1 cellular context compared by ENCODE assay signal in the genomic region with DNA sequence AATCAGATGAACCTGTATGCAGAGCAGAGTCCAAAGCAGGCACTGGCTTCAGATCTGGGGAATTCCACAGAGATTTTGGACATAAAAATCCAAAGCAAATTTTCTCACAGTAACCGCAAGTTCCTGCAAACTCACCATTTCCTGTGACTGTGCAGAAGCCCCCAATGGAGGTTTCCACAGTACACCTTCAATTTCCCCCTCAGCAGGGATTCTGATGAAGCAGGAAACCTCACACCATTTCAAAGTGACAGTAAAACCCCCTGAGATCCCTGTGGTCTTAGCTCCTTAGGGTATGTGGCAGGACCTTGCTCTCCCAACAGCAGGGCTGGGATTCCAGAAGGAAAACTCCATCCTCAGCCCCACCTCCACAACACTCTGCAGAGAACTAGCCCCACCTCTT.
TF ChIP-seq lines count a peak whose summit lies in the region.

No MANE protein-coding gene starts in this region.

TF ChIP-seq in GM23338, 12 proteins besides CTCF, POLR2A, EP300 and RAD21 (continued from another document):
- TF ChIP-seq, protein P1, sequence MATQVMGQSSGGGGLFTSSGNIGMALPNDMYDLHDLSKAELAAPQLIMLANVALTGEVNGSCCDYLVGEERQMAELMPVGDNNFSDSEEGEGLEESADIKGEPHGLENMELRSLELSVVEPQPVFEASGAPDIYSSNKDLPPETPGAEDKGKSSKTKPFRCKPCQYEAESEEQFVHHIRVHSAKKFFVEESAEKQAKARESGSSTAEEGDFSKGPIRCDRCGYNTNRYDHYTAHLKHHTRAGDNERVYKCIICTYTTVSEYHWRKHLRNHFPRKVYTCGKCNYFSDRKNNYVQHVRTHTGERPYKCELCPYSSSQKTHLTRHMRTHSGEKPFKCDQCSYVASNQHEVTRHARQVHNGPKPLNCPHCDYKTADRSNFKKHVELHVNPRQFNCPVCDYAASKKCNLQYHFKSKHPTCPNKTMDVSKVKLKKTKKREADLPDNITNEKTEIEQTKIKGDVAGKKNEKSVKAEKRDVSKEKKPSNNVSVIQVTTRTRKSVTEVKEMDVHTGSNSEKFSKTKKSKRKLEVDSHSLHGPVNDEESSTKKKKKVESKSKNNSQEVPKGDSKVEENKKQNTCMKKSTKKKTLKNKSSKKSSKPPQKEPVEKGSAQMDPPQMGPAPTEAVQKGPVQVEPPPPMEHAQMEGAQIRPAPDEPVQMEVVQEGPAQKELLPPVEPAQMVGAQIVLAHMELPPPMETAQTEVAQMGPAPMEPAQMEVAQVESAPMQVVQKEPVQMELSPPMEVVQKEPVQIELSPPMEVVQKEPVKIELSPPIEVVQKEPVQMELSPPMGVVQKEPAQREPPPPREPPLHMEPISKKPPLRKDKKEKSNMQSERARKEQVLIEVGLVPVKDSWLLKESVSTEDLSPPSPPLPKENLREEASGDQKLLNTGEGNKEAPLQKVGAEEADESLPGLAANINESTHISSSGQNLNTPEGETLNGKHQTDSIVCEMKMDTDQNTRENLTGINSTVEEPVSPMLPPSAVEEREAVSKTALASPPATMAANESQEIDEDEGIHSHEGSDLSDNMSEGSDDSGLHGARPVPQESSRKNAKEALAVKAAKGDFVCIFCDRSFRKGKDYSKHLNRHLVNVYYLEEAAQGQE (IDR thresholded peaks at IDR 0.05; ENCODE audit: unreplicated experiment): no peak
- no peak for TF ChIP-seq POLR2AphosphoS5 (IDR thresholded peaks at IDR 0.05; ENCODE audit: low read depth)
- TF ChIP-seq ZNF114 (CRISPR knock-in tag; IDR thresholded peaks at IDR 0.05): no peak
- TF ChIP-seq, protein P2, sequence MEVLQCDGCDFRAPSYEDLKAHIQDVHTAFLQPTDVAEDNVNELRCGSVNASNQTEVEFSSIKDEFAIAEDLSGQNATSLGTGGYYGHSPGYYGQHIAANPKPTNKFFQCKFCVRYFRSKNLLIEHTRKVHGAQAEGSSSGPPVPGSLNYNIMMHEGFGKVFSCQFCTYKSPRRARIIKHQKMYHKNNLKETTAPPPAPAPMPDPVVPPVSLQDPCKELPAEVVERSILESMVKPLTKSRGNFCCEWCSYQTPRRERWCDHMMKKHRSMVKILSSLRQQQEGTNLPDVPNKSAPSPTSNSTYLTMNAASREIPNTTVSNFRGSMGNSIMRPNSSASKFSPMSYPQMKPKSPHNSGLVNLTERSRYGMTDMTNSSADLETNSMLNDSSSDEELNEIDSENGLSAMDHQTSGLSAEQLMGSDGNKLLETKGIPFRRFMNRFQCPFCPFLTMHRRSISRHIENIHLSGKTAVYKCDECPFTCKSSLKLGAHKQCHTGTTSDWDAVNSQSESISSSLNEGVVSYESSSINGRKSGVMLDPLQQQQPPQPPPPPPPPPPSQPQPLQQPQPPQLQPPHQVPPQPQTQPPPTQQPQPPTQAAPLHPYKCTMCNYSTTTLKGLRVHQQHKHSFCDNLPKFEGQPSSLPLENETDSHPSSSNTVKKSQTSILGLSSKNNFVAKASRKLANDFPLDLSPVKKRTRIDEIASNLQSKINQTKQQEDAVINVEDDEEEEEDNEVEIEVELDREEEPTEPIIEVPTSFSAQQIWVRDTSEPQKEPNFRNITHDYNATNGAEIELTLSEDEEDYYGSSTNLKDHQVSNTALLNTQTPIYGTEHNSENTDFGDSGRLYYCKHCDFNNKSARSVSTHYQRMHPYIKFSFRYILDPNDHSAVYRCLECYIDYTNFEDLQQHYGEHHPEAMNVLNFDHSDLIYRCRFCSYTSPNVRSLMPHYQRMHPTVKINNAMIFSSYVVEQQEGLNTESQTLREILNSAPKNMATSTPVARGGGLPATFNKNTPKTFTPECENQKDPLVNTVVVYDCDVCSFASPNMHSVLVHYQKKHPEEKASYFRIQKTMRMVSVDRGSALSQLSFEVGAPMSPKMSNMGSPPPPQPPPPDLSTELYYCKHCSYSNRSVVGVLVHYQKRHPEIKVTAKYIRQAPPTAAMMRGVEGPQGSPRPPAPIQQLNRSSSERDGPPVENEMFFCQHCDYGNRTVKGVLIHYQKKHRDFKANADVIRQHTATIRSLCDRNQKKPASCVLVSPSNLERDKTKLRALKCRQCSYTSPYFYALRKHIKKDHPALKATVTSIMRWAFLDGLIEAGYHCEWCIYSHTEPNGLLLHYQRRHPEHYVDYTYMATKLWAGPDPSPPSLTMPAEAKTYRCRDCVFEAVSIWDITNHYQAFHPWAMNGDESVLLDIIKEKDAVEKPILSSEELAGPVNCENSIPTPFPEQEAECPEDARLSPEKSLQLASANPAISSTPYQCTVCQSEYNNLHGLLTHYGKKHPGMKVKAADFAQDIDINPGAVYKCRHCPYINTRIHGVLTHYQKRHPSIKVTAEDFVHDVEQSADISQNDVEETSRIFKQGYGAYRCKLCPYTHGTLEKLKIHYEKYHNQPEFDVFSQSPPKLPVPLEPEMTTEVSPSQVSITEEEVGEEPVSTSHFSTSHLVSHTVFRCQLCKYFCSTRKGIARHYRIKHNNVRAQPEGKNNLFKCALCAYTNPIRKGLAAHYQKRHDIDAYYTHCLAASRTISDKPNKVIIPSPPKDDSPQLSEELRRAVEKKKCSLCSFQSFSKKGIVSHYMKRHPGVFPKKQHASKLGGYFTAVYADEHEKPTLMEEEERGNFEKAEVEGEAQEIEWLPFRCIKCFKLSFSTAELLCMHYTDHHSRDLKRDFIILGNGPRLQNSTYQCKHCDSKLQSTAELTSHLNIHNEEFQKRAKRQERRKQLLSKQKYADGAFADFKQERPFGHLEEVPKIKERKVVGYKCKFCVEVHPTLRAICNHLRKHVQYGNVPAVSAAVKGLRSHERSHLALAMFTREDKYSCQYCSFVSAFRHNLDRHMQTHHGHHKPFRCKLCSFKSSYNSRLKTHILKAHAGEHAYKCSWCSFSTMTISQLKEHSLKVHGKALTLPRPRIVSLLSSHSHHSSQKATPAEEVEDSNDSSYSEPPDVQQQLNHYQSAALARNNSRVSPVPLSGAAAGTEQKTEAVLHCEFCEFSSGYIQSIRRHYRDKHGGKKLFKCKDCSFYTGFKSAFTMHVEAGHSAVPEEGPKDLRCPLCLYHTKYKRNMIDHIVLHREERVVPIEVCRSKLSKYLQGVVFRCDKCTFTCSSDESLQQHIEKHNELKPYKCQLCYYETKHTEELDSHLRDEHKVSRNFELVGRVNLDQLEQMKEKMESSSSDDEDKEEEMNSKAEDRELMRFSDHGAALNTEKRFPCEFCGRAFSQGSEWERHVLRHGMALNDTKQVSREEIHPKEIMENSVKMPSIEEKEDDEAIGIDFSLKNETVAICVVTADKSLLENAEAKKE (CRISPR knock-in tag; IDR thresholded peaks at IDR 0.05): no peak
- no peak for TF ChIP-seq NANOG (IDR thresholded peaks at IDR 0.05; ENCODE audit: borderline replicate concordance)
TF ChIP-seq in GM23338: peak in this region for 0.
